8 cellular contexts compared by ENCODE assay signal in the genomic region with DNA sequence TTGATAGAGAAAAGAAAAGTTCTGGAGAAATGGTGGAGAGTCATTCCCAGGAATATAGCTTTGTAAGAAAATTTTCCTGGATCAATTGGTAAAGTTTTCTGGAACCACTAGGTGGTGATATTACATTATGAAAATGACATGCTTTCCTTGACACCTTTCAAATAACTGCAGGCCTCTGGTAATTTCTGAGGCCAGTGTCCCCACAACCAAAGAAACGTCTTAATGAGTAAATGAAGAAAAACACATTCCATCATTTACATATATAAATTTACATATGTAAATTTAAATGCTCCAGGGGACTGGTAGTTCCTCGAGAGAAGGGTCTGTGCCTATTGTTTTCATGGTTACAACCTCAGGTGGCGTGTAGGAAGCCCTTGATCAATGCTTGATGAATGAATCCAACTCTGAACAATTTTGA. TPM values are rescaled to one million over a fixed set of nuclear protein-coding genes. Genes with fewer than 3 reads are reported as not detected.
DNase-seq lines count a peak whose midpoint lies in the region; ATAC-seq and TF ChIP-seq lines count a peak whose summit lies in the region.

No MANE protein-coding gene starts in this region.

- H3F3A ChIP-seq in DOHH2 (ENCODE audit: control insufficient read depth, insufficient read depth): no peaks in the 10 kb centered on the region

- H3K9me2 ChIP-seq in DOHH2 (replicated peaks; ENCODE audit: control insufficient read depth, low read length): no peaks in the 10 kb centered on the region

- no peaks in the 10 kb centered on the region for H3K36me3 ChIP-seq in DOHH2 (ENCODE audit: control insufficient read depth, low read length)
- no peaks in the 10 kb centered on the region for H3K36me3 ChIP-seq in adrenal gland (replicated peaks in 1 of 2)

- DNase-seq in 8988T: peak; percentile 37
- DNase-seq in NCI-H1105 (lab: John Stamatoyannopoulos, UW): peak; percentile 7
- peak in 2 of 7 donors; percentile 10 to 19 for DNase-seq in adrenal gland
- DNase-seq in left cardiac atrium: no peak
- DNase-seq in sciatic nerve (ENCODE audit: low spot score): no peak

- no peak overlapping the region for H3K4me3 ChIP-seq in DOHH2 (ENCODE audit: low read length)
- H3K4me3 ChIP-seq in adrenal gland: no peak overlapping the region

- H4K20me1 ChIP-seq in DOHH2 (ENCODE audit: control insufficient read depth, insufficient read depth, low read depth, low read length): no peaks in the 10 kb centered on the region

- 58 to 63% (median 60%) methylated on average over 3 of the region's 3 CpGs for WGBS in adrenal gland, 4 donors

- H3K27me3 ChIP-seq in DOHH2 (ENCODE audit: control insufficient read depth, low read length) (no peaks in the 10 kb centered on the region), adrenal gland (no peaks in the 10 kb centered on the region)

- no peaks in the 10 kb centered on the region for H3K4me1 ChIP-seq in DOHH2 (ENCODE audit: control insufficient read depth, low read length)
- H3K4me1 ChIP-seq in adrenal gland (replicated peaks in 1 of 2): no peaks in the 10 kb centered on the region

- peak; percentile 62 to 65 for ATAC-seq in left cardiac atrium
- peak; percentile 56 for ATAC-seq in sciatic nerve
- ATAC-seq in GM19351 (IDR thresholded peaks at IDR 0.05; ENCODE audit: unreplicated experiment): no peak
- ATAC-seq in GM21526 (IDR thresholded peaks at IDR 0.05; ENCODE audit: low FRiP score, unreplicated experiment): no peak

- H3K79me2 ChIP-seq in DOHH2 (ENCODE audit: control insufficient read depth, low read length): no peaks in the 10 kb centered on the region

- intact Hi-C loops in adrenal gland (cut with DNase I) (loop anchor here in 1 of 2 donors (5.0 kb wide), 1 partner anchor 211 kb away; no protein-coding TSS in a partner anchor), left cardiac atrium (cut with DNase I) (loop anchor here (2.0 to 5.0 kb wide), 4 partner anchors 56 to 212 kb away; no protein-coding TSS in a partner anchor), sciatic nerve (cut with DNase I) (loop anchor here (10.0 kb wide), 1 partner anchor 208 kb away; no protein-coding TSS in a partner anchor)

- no peaks in the 10 kb centered on the region for H3K9me3 ChIP-seq in DOHH2 (ENCODE audit: control insufficient read depth, insufficient read depth, low read length)
- H3K9me3 ChIP-seq in adrenal gland (replicated peaks in 1 of 3): no peaks in the 10 kb centered on the region

- TF ChIP-seq CTCF in DOHH2 (IDR thresholded peaks at IDR 0.05; ENCODE audit: low read depth, low read length, poor library complexity, severe bottlenecking) (peak; percentile 62), adrenal gland (IDR thresholded peaks at IDR 0.05) (peak; percentile 41 to 85 (median 72))

- no peak for TF ChIP-seq POLR2A in adrenal gland (IDR thresholded peaks at IDR 0.05)

- H3K4me2 ChIP-seq in DOHH2 (ENCODE audit: low read length): no peak overlapping the region

- H3K27ac ChIP-seq in DOHH2 (ENCODE audit: low read depth, low read length): no peak overlapping the region
- no peak overlapping the region for H3K27ac ChIP-seq in adrenal gland

RNA-seq across cellular contexts. Expression of gene RGS3, which starts 17.2 kb away (rescaled TPM):
- total RNA-seq in adrenal gland (100 to 1,000 TPM in 2 of 8 donors, 10 to 100 TPM in 6; 42.9 to 102 (median 72.1) TPM), left cardiac atrium (100 to 1,000 TPM; 124 to 131 TPM), sciatic nerve (43.1 TPM)
- 10 to 100 TPM; 34.5 to 64.9 (median 53.5) TPM for polyA plus RNA-seq in adrenal gland

RNA-seq across cellular contexts. Expression of gene C9orf43, which starts 35.8 kb away (rescaled TPM):
- total RNA-seq in adrenal gland (1 to 10 TPM in 4 of 8 donors, under 1 TPM in 4; 0.65 to 2.3 (median 1.3) TPM), left cardiac atrium (under 1 TPM; 0.21 to 0.29 TPM), sciatic nerve (0.45 TPM)
- 1 to 10 TPM; 1.8 to 5.1 (median 3.1) TPM for polyA plus RNA-seq in adrenal gland

RNA-seq across cellular contexts. Expression of gene POLE3, which starts 35.9 kb away (rescaled TPM):
- total RNA-seq in adrenal gland (10 to 100 TPM; 40.2 to 53.1 (median 42.5) TPM), left cardiac atrium (10 to 100 TPM; 21.9 to 22.9 TPM), sciatic nerve (20.6 TPM)
- 10 to 100 TPM; 14.9 to 79.1 (median 23.6) TPM for polyA plus RNA-seq in adrenal gland

RNA-seq across cellular contexts. Expression of gene ALAD, which starts 45.2 kb away (rescaled TPM):
- total RNA-seq in adrenal gland: 100 to 1,000 TPM; 159 to 348 (median 245) TPM
- polyA plus RNA-seq in adrenal gland: 100 to 1,000 TPM; 112 to 244 (median 150) TPM
- 10 to 100 TPM; 32.8 to 39.1 TPM for total RNA-seq in left cardiac atrium
- total RNA-seq in sciatic nerve: 83.6 TPM

Comparison
In these comparisons a context has a peak if more than half of its experiments do, and no peak if none do; other contexts are left out.
1. DNase-seq: peak in 8988T (single experiment) and NCI-H1105 (single experiment); none in left cardiac atrium (single experiment) and sciatic nerve (single experiment).
2. ATAC-seq: peak in left cardiac atrium (2 of 2) and sciatic nerve (single experiment); none in GM19351 (single experiment) and GM21526 (single experiment).